1 cellular context compared by ENCODE assay signal in the genomic region with DNA sequence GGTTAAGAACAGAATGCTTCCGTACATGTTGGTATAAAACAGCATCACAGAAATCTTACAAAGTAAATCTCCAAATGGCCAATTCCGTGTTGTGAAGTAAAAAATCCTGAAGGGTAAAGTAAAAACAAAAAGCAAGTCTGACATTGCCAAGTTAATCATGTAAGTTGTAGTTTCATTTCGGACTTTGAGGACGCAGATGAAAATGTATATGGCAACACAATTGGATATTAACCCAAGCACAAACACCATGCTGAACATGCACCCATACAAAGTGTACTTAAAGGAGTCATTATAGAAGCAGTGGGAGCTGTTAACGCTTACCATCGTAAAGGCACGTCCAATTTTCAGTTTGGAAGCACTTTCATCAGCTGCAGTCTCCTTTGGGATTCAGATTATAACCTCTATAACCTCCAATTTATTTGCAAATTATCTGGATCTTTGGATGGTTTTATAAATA.
TF ChIP-seq lines count a peak whose summit lies in the region.

No MANE protein-coding gene starts in this region.

TF ChIP-seq in WTC11, 78 proteins besides CTCF, POLR2A, EP300 and RAD21 (continued from another document):
- TF ChIP-seq, protein P1, sequence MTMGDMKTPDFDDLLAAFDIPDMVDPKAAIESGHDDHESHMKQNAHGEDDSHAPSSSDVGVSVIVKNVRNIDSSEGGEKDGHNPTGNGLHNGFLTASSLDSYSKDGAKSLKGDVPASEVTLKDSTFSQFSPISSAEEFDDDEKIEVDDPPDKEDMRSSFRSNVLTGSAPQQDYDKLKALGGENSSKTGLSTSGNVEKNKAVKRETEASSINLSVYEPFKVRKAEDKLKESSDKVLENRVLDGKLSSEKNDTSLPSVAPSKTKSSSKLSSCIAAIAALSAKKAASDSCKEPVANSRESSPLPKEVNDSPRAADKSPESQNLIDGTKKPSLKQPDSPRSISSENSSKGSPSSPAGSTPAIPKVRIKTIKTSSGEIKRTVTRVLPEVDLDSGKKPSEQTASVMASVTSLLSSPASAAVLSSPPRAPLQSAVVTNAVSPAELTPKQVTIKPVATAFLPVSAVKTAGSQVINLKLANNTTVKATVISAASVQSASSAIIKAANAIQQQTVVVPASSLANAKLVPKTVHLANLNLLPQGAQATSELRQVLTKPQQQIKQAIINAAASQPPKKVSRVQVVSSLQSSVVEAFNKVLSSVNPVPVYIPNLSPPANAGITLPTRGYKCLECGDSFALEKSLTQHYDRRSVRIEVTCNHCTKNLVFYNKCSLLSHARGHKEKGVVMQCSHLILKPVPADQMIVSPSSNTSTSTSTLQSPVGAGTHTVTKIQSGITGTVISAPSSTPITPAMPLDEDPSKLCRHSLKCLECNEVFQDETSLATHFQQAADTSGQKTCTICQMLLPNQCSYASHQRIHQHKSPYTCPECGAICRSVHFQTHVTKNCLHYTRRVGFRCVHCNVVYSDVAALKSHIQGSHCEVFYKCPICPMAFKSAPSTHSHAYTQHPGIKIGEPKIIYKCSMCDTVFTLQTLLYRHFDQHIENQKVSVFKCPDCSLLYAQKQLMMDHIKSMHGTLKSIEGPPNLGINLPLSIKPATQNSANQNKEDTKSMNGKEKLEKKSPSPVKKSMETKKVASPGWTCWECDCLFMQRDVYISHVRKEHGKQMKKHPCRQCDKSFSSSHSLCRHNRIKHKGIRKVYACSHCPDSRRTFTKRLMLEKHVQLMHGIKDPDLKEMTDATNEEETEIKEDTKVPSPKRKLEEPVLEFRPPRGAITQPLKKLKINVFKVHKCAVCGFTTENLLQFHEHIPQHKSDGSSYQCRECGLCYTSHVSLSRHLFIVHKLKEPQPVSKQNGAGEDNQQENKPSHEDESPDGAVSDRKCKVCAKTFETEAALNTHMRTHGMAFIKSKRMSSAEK (CRISPR knock-in tag; IDR thresholded peaks at IDR 0.05; ENCODE audit: borderline replicate concordance), result no peak
- TF ChIP-seq ZNF232 (CRISPR knock-in tag; IDR thresholded peaks at IDR 0.05) (no peak), ZNF423 (CRISPR knock-in tag; IDR thresholded peaks at IDR 0.05) (no peak), SMAD4 (CRISPR knock-in tag; IDR thresholded peaks at IDR 0.05) (no peak), CREB1 (CRISPR knock-in tag; IDR thresholded peaks at IDR 0.05) (no peak), ESRRA (CRISPR knock-in tag; IDR thresholded peaks at IDR 0.05; ENCODE audit: borderline replicate concordance) (no peak), TCF7 (CRISPR knock-in tag; IDR thresholded peaks at IDR 0.05; ENCODE audit: low read depth) (no peak), ETV6 (CRISPR knock-in tag; IDR thresholded peaks at IDR 0.05) (no peak)
- TF ChIP-seq, protein P2, sequence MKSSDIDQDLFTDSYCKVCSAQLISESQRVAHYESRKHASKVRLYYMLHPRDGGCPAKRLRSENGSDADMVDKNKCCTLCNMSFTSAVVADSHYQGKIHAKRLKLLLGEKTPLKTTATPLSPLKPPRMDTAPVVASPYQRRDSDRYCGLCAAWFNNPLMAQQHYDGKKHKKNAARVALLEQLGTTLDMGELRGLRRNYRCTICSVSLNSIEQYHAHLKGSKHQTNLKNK (CRISPR knock-in tag; IDR thresholded peaks at IDR 0.05), result no peak
- TF ChIP-seq, protein P3, sequence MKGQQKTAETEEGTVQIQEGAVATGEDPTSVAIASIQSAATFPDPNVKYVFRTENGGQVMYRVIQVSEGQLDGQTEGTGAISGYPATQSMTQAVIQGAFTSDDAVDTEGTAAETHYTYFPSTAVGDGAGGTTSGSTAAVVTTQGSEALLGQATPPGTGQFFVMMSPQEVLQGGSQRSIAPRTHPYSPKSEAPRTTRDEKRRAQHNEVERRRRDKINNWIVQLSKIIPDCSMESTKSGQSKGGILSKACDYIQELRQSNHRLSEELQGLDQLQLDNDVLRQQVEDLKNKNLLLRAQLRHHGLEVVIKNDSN (CRISPR knock-in tag; IDR thresholded peaks at IDR 0.05), result no peak
